ENCODE assay signal across 8 cellular contexts in the genomic region with DNA sequence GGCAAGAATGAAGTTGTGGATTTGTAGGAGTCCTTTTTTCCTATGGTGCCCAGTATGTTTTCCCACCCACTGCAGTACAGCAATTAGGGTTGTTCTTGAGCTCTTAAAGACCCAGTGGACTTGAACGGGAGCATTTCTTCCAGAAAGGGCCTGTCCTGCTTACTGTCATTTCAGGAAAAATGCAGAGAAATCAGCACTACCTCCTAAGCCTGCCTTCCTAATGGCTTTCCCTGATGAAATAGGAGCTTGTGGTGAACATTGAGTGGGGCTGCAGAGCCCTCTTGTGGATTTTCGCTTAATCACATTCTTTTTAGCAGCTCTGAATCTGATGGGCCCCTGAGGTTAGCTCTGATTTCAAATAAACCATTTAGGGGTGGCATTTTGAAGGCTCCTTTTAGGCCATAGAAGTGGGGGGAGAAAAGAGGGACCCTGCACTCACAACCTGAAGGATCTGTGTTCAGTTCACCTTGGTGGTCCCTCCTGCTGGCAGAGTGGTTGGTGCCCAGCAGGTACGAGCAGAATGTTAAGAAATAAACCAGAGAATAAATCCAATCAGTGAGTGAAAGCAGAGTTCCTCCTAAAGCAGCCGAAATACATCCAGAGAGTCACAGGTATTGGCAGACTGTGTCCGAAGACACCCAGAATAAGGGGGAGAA.
DNase-seq lines count a peak whose midpoint lies in the region; ATAC-seq, FAIRE-seq and TF ChIP-seq lines count a peak whose summit lies in the region.

No MANE protein-coding gene starts in this region.

- FAIRE-seq in GM12891 (lab: Jason Lieb, UNC): peak; percentile 31

- TF ChIP-seq CTCF in kidney epithelial cell (IDR thresholded peaks at IDR 0.05; ENCODE audit: insufficient read depth, low read length, poor library complexity, severe bottlenecking): peak; percentile 62

- H3K4me3 ChIP-seq in kidney epithelial cell (ENCODE audit: low read depth, low read length): no peak overlapping the region

- no peaks in the 10 kb centered on the region for H3K36me3 ChIP-seq in kidney epithelial cell (ENCODE audit: control insufficient read depth, insufficient read depth, low read length)

- DNase-seq in A172 (ENCODE audit: low spot score) (peak; percentile 77), GM12891 (ENCODE audit: insufficient read length, low spot score) (peak; percentile 7), NCI-H2029 (lab: John Stamatoyannopoulos, UW) (peak; percentile 67), UCSD-AML1 (lab: John Stamatoyannopoulos, UW; ENCODE audit: unreplicated experiment) (peak; percentile 40), cerebellar cortex (ENCODE audit: low spot score) (peak; percentile 96), kidney epithelial cell (ENCODE audit: low read depth) (peak; percentile 49)
- peak; percentile 5 to 8 for DNase-seq in stimulated activated CD4-positive, alpha-beta T cell treated with anti-CD3 and anti-CD28 coated beads, Interleukin-15, amount 100 ng/mL, for 1 hour (ENCODE audit: low read depth in 1 of 2, low spot score in 1 of 2)

- no peaks in the 10 kb centered on the region for H3K27me3 ChIP-seq in kidney epithelial cell (ENCODE audit: control insufficient read depth, insufficient read depth, low read length)

- no peak for TF ChIP-seq POLR2A in GM12891 (IDR thresholded peaks at IDR 0.05; ENCODE audit: low read depth, low read length)

- ATAC-seq in HG02870 (IDR thresholded peaks at IDR 0.05; ENCODE audit: unreplicated experiment): peak; percentile 78

TF ChIP-seq in GM12891, 5 proteins besides CTCF, POLR2A, EP300 and RAD21:
- no peak for TF ChIP-seq PAX5 (IDR thresholded peaks at IDR 0.05; ENCODE audit: insufficient read depth, low read length, severe bottlenecking)
- TF ChIP-seq SPI1 (IDR thresholded peaks at IDR 0.05; ENCODE audit: low read depth, low read length): no peak
- TF ChIP-seq POLR2AphosphoS5 (IDR thresholded peaks at IDR 0.05; ENCODE audit: low read depth, low read length): no peak
- TF ChIP-seq TAF1 (IDR thresholded peaks at IDR 0.05; ENCODE audit: low read depth, low read length): no peak
- no peak for TF ChIP-seq POU2F2 (IDR thresholded peaks at IDR 0.05; ENCODE audit: low read depth, low read length)

Comparison
In these comparisons a context has a peak if more than half of its experiments do, and no peak if none do; other contexts are left out.
1. DNase-seq: peak in every context shown above with its lines; median percentile 96 in cerebellar cortex; 77 in A172; 67 in NCI-H2029; 49 in kidney epithelial cell; 40 in UCSD-AML1; 7 in GM12891; 6 in stimulated activated CD4-positive, alpha-beta T cell treated with anti-CD3 and anti-CD28 coated beads, Interleukin-15, amount 100 ng/mL, for 1 hour.